Comparison of ENCODE assay signal across 2 cellular contexts in genomic region chr7:74438327-74438726, GRCh38.
TF ChIP-seq lines count a peak whose summit lies in the region.

No MANE protein-coding gene starts in this region.

TF ChIP-seq in HEK293, 187 proteins besides CTCF, POLR2A, EP300 and RAD21:
- no peak for TF ChIP-seq ZNF521 (tag by site-specific recombination; IDR thresholded peaks at IDR 0.05)
- TF ChIP-seq ZNF670 (tag by site-specific recombination; IDR thresholded peaks at IDR 0.05; ENCODE audit: low read depth), result no peak
- TF ChIP-seq ZNF624 (tag by site-specific recombination; IDR thresholded peaks at IDR 0.05), result no peak
- peak; percentile 84 for TF ChIP-seq ZNF707 (tag by site-specific recombination; IDR thresholded peaks at IDR 0.05)
- TF ChIP-seq KLF10 (tag by site-specific recombination; IDR thresholded peaks at IDR 0.05), result no peak
- no peak for TF ChIP-seq ZNF571 (tag by site-specific recombination; IDR thresholded peaks at IDR 0.05)

TF ChIP-seq in K562, 482 proteins besides CTCF, POLR2A, EP300 and RAD21:
- TF ChIP-seq TRIM28 (IDR thresholded peaks at IDR 0.05) (peak; percentile 77), DLX4 (CRISPR knock-in tag; IDR thresholded peaks at IDR 0.05) (no peak), ZNF707 (CRISPR knock-in tag; conservative IDR thresholded peaks at IDR 0.05) (peak; percentile 99), CBX3 (IDR thresholded peaks at IDR 0.05; ENCODE audit: borderline replicate concordance in 1 of 2, low read length in 2 of 2) (peak in 1 of 2 experiments; percentile 83; a peak in 2 of 3 replicates), NCOR1 (IDR thresholded peaks at IDR 0.05) (no peak), KHSRP (IDR thresholded peaks at IDR 0.05) (no peak), SRSF3 (IDR thresholded peaks at IDR 0.05; ENCODE audit: insufficient read depth, low read length) (no peak)
